Comparison of ENCODE assay signal across 21 cellular contexts in the genomic region with DNA sequence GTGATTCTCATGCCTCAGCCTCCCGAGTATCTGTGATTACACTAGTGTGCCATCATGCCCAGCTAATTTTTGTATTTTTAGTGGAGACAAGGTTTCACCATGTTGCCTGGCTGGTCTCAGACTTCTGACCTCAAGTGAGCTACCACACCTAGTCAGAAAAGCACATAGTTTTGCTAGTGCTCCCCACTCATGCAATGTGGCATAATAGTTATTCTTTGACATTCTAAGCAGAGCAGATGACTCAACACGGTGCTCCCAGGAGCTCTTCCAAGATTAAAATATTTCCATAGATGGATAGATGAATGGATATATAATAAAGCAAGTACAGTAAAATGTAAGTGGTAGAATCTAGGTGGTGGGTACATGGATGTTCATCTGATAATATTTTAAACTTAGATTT. TPM values are rescaled to one million over a fixed set of nuclear protein-coding genes. Genes with fewer than 3 reads are reported as not detected.
DNase-seq lines count a peak whose midpoint lies in the region; ATAC-seq, FAIRE-seq and TF ChIP-seq lines count a peak whose summit lies in the region.
"Had no signal": no experiment of that assay in that cellular context is flagged by ENCODE, and none has a peak within 500 bp of the region (broad histone marks: within the 10 kb centered on the region; RNA-seq: fewer than 3 reads in every experiment).

No MANE protein-coding gene starts in this region.

- no peak for FAIRE-seq in K562 (lab: Jason Lieb, UNC)
- FAIRE-seq: GM12878, GM18507, HTR-8/SVneo had no signal

- no TSS peak for BruUV-seq in MCF 10A (replicated peaks; lab: Mats Ljungman, UMichigan)
- no TSS peak for BruUV-seq in mammary epithelial cell (replicated peaks; lab: Mats Ljungman, UMichigan)
- BruUV-seq in K562 (replicated peaks; lab: Mats Ljungman, UMichigan) = no TSS peak

- H3K79me2 ChIP-seq in mammary epithelial cell (ENCODE audit: insufficient read depth, low read length) (no peaks in the 10 kb centered on the region), K562 (ENCODE audit: control insufficient read depth, insufficient read depth, low read length) (no peaks in the 10 kb centered on the region)

- H3K36me3 Mint-ChIP-seq in MCF 10A (ENCODE audit: insufficient read depth, unreplicated experiment) = no peaks in the 10 kb centered on the region

- dilution Hi-C loops in mammary epithelial cell (cut with HindIII; ENCODE audit: low sequenced_read_pairs) = no loop called here

- no peaks in the 10 kb centered on the region for H3K9me3 Mint-ChIP-seq in MCF 10A (ENCODE audit: unreplicated experiment)

- no peaks in the 10 kb centered on the region for H3K9me1 ChIP-seq in K562 (ENCODE audit: control insufficient read depth, insufficient read depth, low read length)

- no peak overlapping the region for H3K4me3 Mint-ChIP-seq in MCF 10A (ENCODE audit: unreplicated experiment)

- TF ChIP-seq POLR2A in K562 (conservative IDR thresholded peaks at IDR 0.05) = no peak

- H3K27ac Mint-ChIP-seq in MCF 10A (ENCODE audit: low read depth, unreplicated experiment) = no peak overlapping the region

- no peak overlapping the region for H3K4me3 ChIP-seq in mammary epithelial cell (replicated peaks in 1 of 3; ENCODE audit: insufficient read depth in 1 of 3, low read depth in 2 of 3, low read length in 3 of 3)
- no peak overlapping the region for H3K4me3 ChIP-seq in K562
- H3K4me3 ChIP-seq in fibroblast of pulmonary artery (replicated peaks; ENCODE audit: low read depth, low read length) = no peak overlapping the region
- H3K4me3 ChIP-seq: GM12878, SK-N-MC had no signal

- peaks cover 37% of the 10 kb centered on the region for H3K4me1 Mint-ChIP-seq in MCF 10A (ENCODE audit: insufficient read depth, unreplicated experiment)

- TF ChIP-seq CTCF in MCF 10A (IDR thresholded peaks at IDR 0.05; ENCODE audit: unreplicated experiment) (no peak), mammary epithelial cell (conservative IDR thresholded peaks at IDR 0.05 in 1 of 2, IDR thresholded peaks at IDR 0.05 in 1 of 2; ENCODE audit: extremely low read depth in 1 of 2, insufficient read depth in 1 of 2, low read depth in 1 of 2, low read length in 2 of 2) (no peak), K562 (IDR thresholded peaks at IDR 0.05 in 2 of 3, conservative IDR thresholded peaks at IDR 0.05 in 1 of 3; ENCODE audit: insufficient read depth in 2 of 3, low read depth in 1 of 3, low read length in 3 of 3) (no peak), fibroblast of pulmonary artery (IDR thresholded peaks at IDR 0.05; ENCODE audit: low read length, missing control alignments) (no peak)

- H3K27me3 ChIP-seq in mammary epithelial cell (ENCODE audit: insufficient read depth, low read length) (no peaks in the 10 kb centered on the region), K562 (ENCODE audit: control insufficient read depth in 2 of 2, insufficient read depth in 2 of 2, low read length in 2 of 2) (no peaks in the 10 kb centered on the region)

- ATAC-seq in K562 (no peak), GM21360 (IDR thresholded peaks at IDR 0.05; ENCODE audit: unreplicated experiment) (no peak)
- ATAC-seq: GM12878, HCT116, Panc1, Right ventricle myocardium inferior had no signal

- H2AFZ ChIP-seq in mammary epithelial cell (ENCODE audit: low read depth, low read length) = no peak overlapping the region
- H2AFZ ChIP-seq in K562 (ENCODE audit: low read depth, low read length) = peak overlapping the region; percentile 53; the same call in 1 of the 2 replicates

- TF ChIP-seq RAD21 in K562 (CRISPR knock-in tag; conservative IDR thresholded peaks at IDR 0.05 in 1 of 2, IDR thresholded peaks at IDR 0.05 in 1 of 2) = no peak

- H3K9ac ChIP-seq in mammary epithelial cell (ENCODE audit: insufficient read depth, low read length) = no peak overlapping the region
- no peak overlapping the region for H3K9ac ChIP-seq in K562 (ENCODE audit: insufficient read depth in 1 of 2, low read depth in 2 of 2, low read length in 2 of 2)

- H4K20me1 ChIP-seq in mammary epithelial cell (ENCODE audit: insufficient read depth, low read length) (no peaks in the 10 kb centered on the region), K562 (replicated peaks; ENCODE audit: control insufficient read depth, insufficient read depth, low read length) (no peaks in the 10 kb centered on the region)

- DNase-seq in MCF 10A (ENCODE audit: unreplicated experiment) (peak; percentile 57), mammary epithelial cell (no peak), K562 (ENCODE audit: extremely low read depth in 1 of 4, low spot score in 3 of 4) (no peak), fibroblast of pulmonary artery (ENCODE audit: low read depth) (peak; percentile 55), anterior cingulate cortex (lab: John Stamatoyannopoulos, UW) (no peak), NK-92 (lab: John Stamatoyannopoulos, UW; ENCODE audit: unreplicated experiment) (no peak), NCI-H526 treated with DMSO at 0.1 percent for 48 hours (lab: John Stamatoyannopoulos, UW) (no peak)
- DNase-seq: DMS153, NCI-H1092, NCI-H1694 treated with DMSO at 0.1 percent for 48 hours, NCI-H446 treated with DMSO at 0.1 percent for 48 hours had no signal

- H3K27ac ChIP-seq in mammary epithelial cell (ENCODE audit: insufficient read depth, low read depth, low read length) (no peak overlapping the region), K562 (ENCODE audit: extremely low read depth, low read depth, low read length) (no peak overlapping the region)
- H3K27ac ChIP-seq: 22Rv1, C4-2B, SK-N-MC had no signal

- no peak for TF ChIP-seq EP300 in K562 (IDR thresholded peaks at IDR 0.05; ENCODE audit: low read length)

- H3K4me2 ChIP-seq in mammary epithelial cell (ENCODE audit: insufficient read depth, low read depth, low read length) = no peak overlapping the region
- H3K4me2 ChIP-seq in K562 (ENCODE audit: insufficient read depth, low read length) = no peak overlapping the region

- POLR2A ChIA-PET in MCF 10A (lab: Yijun Ruan, JAX) (interaction anchor here (0.6 to 3.2 kb wide), 8 partner anchors 63 to 168 kb away, joined by 3 to 11 read pairs (median 5); a partner anchor contains a TSS), K562 (lab: Yijun Ruan, JAX) (no interaction called here)

- 45% methylated on average over 2 of the region's 2 CpGs for WGBS in mammary epithelial cell (ENCODE audit: low coverage, missing lambda C conversion rate)
- 70% methylated on average over 2 of the region's 2 CpGs for WGBS in K562 (ENCODE audit: insufficient coverage, low coverage, missing lambda C conversion rate)

- H3K27me3 Mint-ChIP-seq in MCF 10A (ENCODE audit: insufficient read depth, unreplicated experiment) = no peaks in the 10 kb centered on the region

- H3K36me3 ChIP-seq in mammary epithelial cell (ENCODE audit: insufficient read depth, low read length) (no peaks in the 10 kb centered on the region), K562 (ENCODE audit: control insufficient read depth, insufficient read depth, low read length) (no peaks in the 10 kb centered on the region; the same call in 2 of the 3 replicates)

- CTCF ChIA-PET in MCF 10A (lab: Yijun Ruan, JAX) = interaction anchor here (0.7 to 6.6 kb wide), 8 partner anchors 53 to 318 kb away, joined by 4 to 74 read pairs (median 10); a partner anchor contains a TSS
- CTCF ChIA-PET in mammary epithelial cell (lab: Charles Lee; ENCODE audit: low non-redundant PET) = no interaction called here
- CTCF ChIA-PET in K562 (lab: Yijun Ruan, JAX; ENCODE audit: low intra/inter-chr PET ratio) = no interaction called here

- in situ Hi-C loops in mammary epithelial cell (cut with MboI; ENCODE audit: low sequenced_read_pairs in 2 of 2) = no loop called here
- in situ Hi-C loops in K562 (cut with MboI) = no loop called here

- H3K4me1 ChIP-seq in mammary epithelial cell (ENCODE audit: insufficient read depth, low read length) = peaks cover 7% of the 10 kb centered on the region
- H3K4me1 ChIP-seq in K562 (replicated peaks in 1 of 2; ENCODE audit: control insufficient read depth in 2 of 2, insufficient read depth in 2 of 2, low read length in 2 of 2) = peaks cover 0 to 4% of the 10 kb centered on the region in 2 experiments; a peak in 2 of 5 replicates

- H3K9me3 ChIP-seq in mammary epithelial cell (replicated peaks; ENCODE audit: insufficient read depth, low read length) (no peaks in the 10 kb centered on the region), K562 (replicated peaks; ENCODE audit: control insufficient read depth, insufficient read depth, low read depth, low read length) (no peaks in the 10 kb centered on the region)

- intact Hi-C loops in MCF 10A (cut with micrococcal nuclease) (loop anchor here (5.0 to 10.0 kb wide), 2 partner anchors 71 to 704 kb away; no protein-coding TSS in a partner anchor), mammary epithelial cell (cut with micrococcal nuclease) (loop anchor here (5.0 kb wide), 1 partner anchor 496 kb away; no protein-coding TSS in a partner anchor), K562 (cut with micrococcal nuclease) (loop anchor here (5.0 to 10.0 kb wide), 3 partner anchors 56 to 816 kb away; no protein-coding TSS in a partner anchor)

TF ChIP-seq in K562, 482 proteins besides CTCF, POLR2A, EP300 and RAD21 (continues in another document):
- TF ChIP-seq ZNF586 (CRISPR knock-in tag; conservative IDR thresholded peaks at IDR 0.05) = no peak

RNA-seq across cellular contexts. Expression of a gene that starts 53.1 kb away (rescaled TPM):
- total RNA-seq in MCF 10A (2022) = 25.4 and 31.6 TPM in 2 replicates
- total RNA-seq in mammary epithelial cell = 10 to 100 TPM; 11.3 to 14.3 TPM
- polyA plus RNA-seq in mammary epithelial cell = 2.9 TPM
- polyA minus RNA-seq in mammary epithelial cell = 5.6 TPM
- total RNA-seq in K562 (2011; cell fraction: chromatin; rRNA removed; ENCODE audit: low replicate concordance) = 24.8 and 75.3 TPM in 2 replicates
- 10.5 and 13.6 TPM in 2 replicates for total RNA-seq in K562 (2011; cell fraction: nucleolus; rRNA removed)
- 30.3 and 52.1 TPM in 2 replicates for total RNA-seq in K562 (2011; cell fraction: nucleoplasm; rRNA removed)
- total RNA-seq in K562 (2014; rRNA removed) = 10.4 TPM in 2 replicates
- 17.5 and 23.0 TPM in 2 replicates for total RNA-seq in K562 (2014; rRNA removed; fragmentation: Illumina TruSeq; extraction: Trizol)
- total RNA-seq in K562 (2015; rRNA removed; fragmentation: Illumina TruSeq; extraction: Trizol) = 14.3 and 15.2 TPM in 2 replicates
- 16.7 and 17.9 TPM in 2 replicates for total RNA-seq in K562 (2021)
- 15.2 and 21.2 TPM in 2 replicates for polyA plus RNA-seq in K562 (2011; rRNA removed)
- polyA plus RNA-seq in K562 (2011; cell fraction: cytosol; rRNA removed) = 3.3 and 6.4 TPM in 2 replicates
- polyA plus RNA-seq in K562 (2011; cell fraction: nucleus; rRNA removed) = 20.0 and 26.6 TPM in 2 replicates
- 4.9 and 9.5 TPM in 2 replicates for polyA plus RNA-seq in K562 (2012)
- 9.9 and 11.1 TPM in 2 replicates for polyA plus RNA-seq in K562 (2014; fragmentation: Illumina TruSeq; extraction: Trizol)
- polyA plus RNA-seq in K562 (2014; fragmentation: Nextera tagmentation; extraction: Ambion mirVana) = 1 to 10 TPM; 2.3 to 2.7 TPM
- polyA plus RNA-seq in K562 (2014; rRNA removed) = 11.7 and 14.8 TPM in 2 replicates
- 17.6 and 19.2 TPM in 2 replicates for polyA minus RNA-seq in K562 (2011; rRNA and poly(A)+ RNA removed)
- polyA minus RNA-seq in K562 (2011; cell fraction: cytosol; rRNA and poly(A)+ RNA removed) = 5.6 and 7.3 TPM in 2 replicates
- 14.4 and 22.0 TPM in 2 replicates for polyA minus RNA-seq in K562 (2011; cell fraction: nucleus; rRNA and poly(A)+ RNA removed)

Comparison
In these comparisons a context has a peak if more than half of its experiments do, and no peak if none do; other contexts are left out.
1. DNase-seq: peak in MCF 10A (single experiment) and fibroblast of pulmonary artery (single experiment); none in mammary epithelial cell (single experiment), K562 (0 of 4), anterior cingulate cortex (0 of 58), NK-92 (single experiment) and NCI-H526 treated with DMSO at 0.1 percent for 48 hours (single experiment).